Comparison of ENCODE assay signal across 13 cellular contexts in genomic region chr2:215796160-215796559, GRCh38.
DNase-seq lines count a peak whose midpoint lies in the region; ATAC-seq, FAIRE-seq and TF ChIP-seq lines count a peak whose summit lies in the region.
"Had no signal": no experiment of that assay in that cellular context is flagged by ENCODE, and none has a peak within 500 bp of the region (broad histone marks: within the 10 kb centered on the region; RNA-seq: fewer than 3 reads in every experiment).

No MANE protein-coding gene starts in this region.

- DNase-seq in A549 (ENCODE audit: low read depth in 1 of 2, low spot score in 1 of 2) (no peak), H4 (ENCODE audit: low spot score) (peak; percentile 77), iris pigment epithelial cell (ENCODE audit: low read depth) (peak; percentile 70), iPS-NIHi7 (ENCODE audit: extremely low spot score) (no peak), LoVo (ENCODE audit: low spot score) (no peak)
- DNase-seq in T-helper 2 cell treated with Interferon-gamma antibody and Interleukin-4, amounts not matched to agents 5 μg/mL and 100 μg/mL, for 36 hours (ENCODE audit: low spot score): peak; percentile 18
- no peak for DNase-seq in activated T-cell treated with anti-CD3 and anti-CD28 coated beads, Interleukin-2, amount 50 U/mL, for 24 hours
- DNase-seq: DMS153; KG1; left cardiac atrium; stimulated activated CD4-positive, alpha-beta T cell treated with anti-CD3 and anti-CD28 coated beads, Interleukin-4, amount 100 ng/mL, for 24 hours had no signal

- ATAC-seq in A549 (no peak), GM18520 (IDR thresholded peaks at IDR 0.05; ENCODE audit: unreplicated experiment) (no peak)

- H3K4me3 Mint-ChIP-seq in T-helper 2 cell treated with Interferon-gamma antibody and Interleukin-4, amounts not matched to agents 5 μg/mL and 100 μg/mL, for 36 hours: no peak overlapping the region
- H3K4me3 Mint-ChIP-seq in activated T-cell treated with anti-CD3 and anti-CD28 coated beads, Interleukin-2, amount 50 U/mL, for 24 hours: no peak overlapping the region
- H3K4me3 Mint-ChIP-seq: central memory CD8-positive, alpha-beta T cell had no signal

- peak overlapping the region; percentile 79 to 83; a peak in 5 of 6 replicates for H3K27ac ChIP-seq in A549

- FAIRE-seq in A549 (lab: Jason Lieb, UNC): no peak

- no peak overlapping the region for H3K4me3 ChIP-seq in A549

- H3K4me1 ChIP-seq in A549: peaks cover 48% of the 10 kb centered on the region

- H3K27ac Mint-ChIP-seq in T-helper 2 cell treated with Interferon-gamma antibody and Interleukin-4, amounts not matched to agents 5 μg/mL and 100 μg/mL, for 36 hours: no peak overlapping the region
- H3K27ac Mint-ChIP-seq in activated T-cell treated with anti-CD3 and anti-CD28 coated beads, Interleukin-2, amount 50 U/mL, for 24 hours: no peak overlapping the region

- H3K9me3 Mint-ChIP-seq in T-helper 2 cell treated with Interferon-gamma antibody and Interleukin-4, amounts not matched to agents 5 μg/mL and 100 μg/mL, for 36 hours: no peaks in the 10 kb centered on the region
- H3K9me3 Mint-ChIP-seq in activated T-cell treated with anti-CD3 and anti-CD28 coated beads, Interleukin-2, amount 50 U/mL, for 24 hours: no peaks in the 10 kb centered on the region
- H3K9me3 Mint-ChIP-seq: central memory CD8-positive, alpha-beta T cell had no signal

- H3K4me1 Mint-ChIP-seq in T-helper 2 cell treated with Interferon-gamma antibody and Interleukin-4, amounts not matched to agents 5 μg/mL and 100 μg/mL, for 36 hours (ENCODE audit: low read depth): peaks cover 11% of the 10 kb centered on the region
- H3K4me1 Mint-ChIP-seq in activated T-cell treated with anti-CD3 and anti-CD28 coated beads, Interleukin-2, amount 50 U/mL, for 24 hours (ENCODE audit: low read depth): peaks cover 16% of the 10 kb centered on the region
- H3K4me1 Mint-ChIP-seq: central memory CD8-positive, alpha-beta T cell had no signal

- TF ChIP-seq POLR2A in A549 (IDR thresholded peaks at IDR 0.05; ENCODE audit: low read length): no peak

- TF ChIP-seq CTCF in A549 (IDR thresholded peaks at IDR 0.05): no peak

- no peaks in the 10 kb centered on the region for H3K36me3 Mint-ChIP-seq in T-helper 2 cell treated with Interferon-gamma antibody and Interleukin-4, amounts not matched to agents 5 μg/mL and 100 μg/mL, for 36 hours (ENCODE audit: low read depth)
- no peaks in the 10 kb centered on the region for H3K36me3 Mint-ChIP-seq in activated T-cell treated with anti-CD3 and anti-CD28 coated beads, Interleukin-2, amount 50 U/mL, for 24 hours (ENCODE audit: low read depth)

- TF ChIP-seq RAD21 in A549 (conservative IDR thresholded peaks at IDR 0.05 in 1 of 2, IDR thresholded peaks at IDR 0.05 in 1 of 2): no peak

- H3K27me3 Mint-ChIP-seq in T-helper 2 cell treated with Interferon-gamma antibody and Interleukin-4, amounts not matched to agents 5 μg/mL and 100 μg/mL, for 36 hours (ENCODE audit: low read depth): no peaks in the 10 kb centered on the region
- H3K27me3 Mint-ChIP-seq in activated T-cell treated with anti-CD3 and anti-CD28 coated beads, Interleukin-2, amount 50 U/mL, for 24 hours: no peaks in the 10 kb centered on the region

- H3K9me3 ChIP-seq in A549: 0 out of 3 replicates have a peak, but pooled peaks cover under 1% of the 10 kb centered on the region

- POLR2A ChIA-PET in A549 (lab: Yijun Ruan, JAX): no interaction called here

- 45% methylated on average over 2 of the region's 2 CpGs for WGBS in A549 (ENCODE audit: missing lambda C conversion rate)

- no peak for TF ChIP-seq EP300 in A549 (IDR thresholded peaks at IDR 0.05)

- peak overlapping the region; percentile 0; the same call in 1 of the 3 replicates for H3K4me2 ChIP-seq in A549

- CTCF ChIA-PET in A549 (lab: Yijun Ruan, JAX): interaction anchor here (2.8 kb wide), 1 partner anchor 10 kb away, joined by 7 read pairs; no protein-coding TSS in a partner anchor

TF ChIP-seq in A549, 52 proteins besides CTCF, POLR2A, EP300 and RAD21:
- no peak for TF ChIP-seq USF2 (IDR thresholded peaks at IDR 0.05)
- TF ChIP-seq CHD4 (IDR thresholded peaks at IDR 0.05; ENCODE audit: borderline replicate concordance): no peak
- no peak for TF ChIP-seq NFE2L2 (conservative IDR thresholded peaks at IDR 0.05; ENCODE audit: low read length)
- TF ChIP-seq HOXB13 (CRISPR knock-in tag; IDR thresholded peaks at IDR 0.05; ENCODE audit: low read depth): no peak
- TF ChIP-seq, protein P1, sequence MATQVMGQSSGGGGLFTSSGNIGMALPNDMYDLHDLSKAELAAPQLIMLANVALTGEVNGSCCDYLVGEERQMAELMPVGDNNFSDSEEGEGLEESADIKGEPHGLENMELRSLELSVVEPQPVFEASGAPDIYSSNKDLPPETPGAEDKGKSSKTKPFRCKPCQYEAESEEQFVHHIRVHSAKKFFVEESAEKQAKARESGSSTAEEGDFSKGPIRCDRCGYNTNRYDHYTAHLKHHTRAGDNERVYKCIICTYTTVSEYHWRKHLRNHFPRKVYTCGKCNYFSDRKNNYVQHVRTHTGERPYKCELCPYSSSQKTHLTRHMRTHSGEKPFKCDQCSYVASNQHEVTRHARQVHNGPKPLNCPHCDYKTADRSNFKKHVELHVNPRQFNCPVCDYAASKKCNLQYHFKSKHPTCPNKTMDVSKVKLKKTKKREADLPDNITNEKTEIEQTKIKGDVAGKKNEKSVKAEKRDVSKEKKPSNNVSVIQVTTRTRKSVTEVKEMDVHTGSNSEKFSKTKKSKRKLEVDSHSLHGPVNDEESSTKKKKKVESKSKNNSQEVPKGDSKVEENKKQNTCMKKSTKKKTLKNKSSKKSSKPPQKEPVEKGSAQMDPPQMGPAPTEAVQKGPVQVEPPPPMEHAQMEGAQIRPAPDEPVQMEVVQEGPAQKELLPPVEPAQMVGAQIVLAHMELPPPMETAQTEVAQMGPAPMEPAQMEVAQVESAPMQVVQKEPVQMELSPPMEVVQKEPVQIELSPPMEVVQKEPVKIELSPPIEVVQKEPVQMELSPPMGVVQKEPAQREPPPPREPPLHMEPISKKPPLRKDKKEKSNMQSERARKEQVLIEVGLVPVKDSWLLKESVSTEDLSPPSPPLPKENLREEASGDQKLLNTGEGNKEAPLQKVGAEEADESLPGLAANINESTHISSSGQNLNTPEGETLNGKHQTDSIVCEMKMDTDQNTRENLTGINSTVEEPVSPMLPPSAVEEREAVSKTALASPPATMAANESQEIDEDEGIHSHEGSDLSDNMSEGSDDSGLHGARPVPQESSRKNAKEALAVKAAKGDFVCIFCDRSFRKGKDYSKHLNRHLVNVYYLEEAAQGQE (IDR thresholded peaks at IDR 0.05): no peak
- no peak for TF ChIP-seq MAFK (IDR thresholded peaks at IDR 0.05; ENCODE audit: partially characterized antibody)
- TF ChIP-seq HMGXB4 (CRISPR knock-in tag; IDR thresholded peaks at IDR 0.05; ENCODE audit: borderline replicate concordance): no peak
- TF ChIP-seq FOSL2 (IDR thresholded peaks at IDR 0.05): no peak
- TF ChIP-seq FOSL2 (CRISPR knock-in tag; IDR thresholded peaks at IDR 0.05): no peak
- no peak for TF ChIP-seq GATA3 (IDR thresholded peaks at IDR 0.05; ENCODE audit: borderline replicate concordance)
- TF ChIP-seq NPAS2 (CRISPR knock-in tag; IDR thresholded peaks at IDR 0.05; ENCODE audit: borderline replicate concordance): no peak
- TF ChIP-seq, protein P2, sequence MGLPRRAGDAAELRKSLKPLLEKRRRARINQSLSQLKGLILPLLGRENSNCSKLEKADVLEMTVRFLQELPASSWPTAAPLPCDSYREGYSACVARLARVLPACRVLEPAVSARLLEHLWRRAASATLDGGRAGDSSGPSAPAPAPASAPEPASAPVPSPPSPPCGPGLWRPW (IDR thresholded peaks at IDR 0.05): no peak
- TF ChIP-seq CBX2 (IDR thresholded peaks at IDR 0.05; ENCODE audit: borderline replicate concordance, low read depth): no peak
- no peak for TF ChIP-seq FOXS1 (CRISPR knock-in tag; IDR thresholded peaks at IDR 0.05)
- TF ChIP-seq RNF2 (IDR thresholded peaks at IDR 0.05; ENCODE audit: borderline replicate concordance, low read depth): no peak
- no peak for TF ChIP-seq CHD2 (IDR thresholded peaks at IDR 0.05; ENCODE audit: low read length, partially characterized antibody)
- no peak for TF ChIP-seq HOXA7 (CRISPR knock-in tag; IDR thresholded peaks at IDR 0.05)
- TF ChIP-seq TP53 (CRISPR knock-in tag; IDR thresholded peaks at IDR 0.05): no peak
- no peak for TF ChIP-seq KDM5A (IDR thresholded peaks at IDR 0.05)

Comparison
In these comparisons a context has a peak if more than half of its experiments do, and no peak if none do; other contexts are left out.
1. DNase-seq: peak in H4 (single experiment), T-helper 2 cell treated with Interferon-gamma antibody and Interleukin-4, amounts not matched to agents 5 μg/mL and 100 μg/mL, for 36 hours (single experiment) and iris pigment epithelial cell (single experiment); none in A549 (0 of 2), iPS-NIHi7 (single experiment), LoVo (single experiment) and activated T-cell treated with anti-CD3 and anti-CD28 coated beads, Interleukin-2, amount 50 U/mL, for 24 hours (single experiment).